ENCODE assay signal across 22 cellular contexts in genomic region chr7:25638042-25638441, GRCh38.
"Had no signal": no experiment of that assay in that cellular context is flagged by ENCODE, and none has a peak within 500 bp of the region (broad histone marks: within the 10 kb centered on the region; RNA-seq: fewer than 3 reads in every experiment).

No MANE protein-coding gene starts in this region.

- H3K4me3 ChIP-seq: lung, neural progenitor cell, spleen, thyroid gland had no signal

- H3K27me3 ChIP-seq: neural progenitor cell, spleen, thyroid gland had no signal

- H3K4me1 ChIP-seq: neural progenitor cell, spleen, thyroid gland had no signal

- H3K36me3 ChIP-seq: neural progenitor cell, spleen, thyroid gland had no signal

- H3K9ac ChIP-seq: neural progenitor cell had no signal

- ATAC-seq: activated CD8-positive, alpha-beta memory T cell treated with anti-CD3 and anti-CD28 coated beads, Interleukin-2, amount 10 ng/mL, durations not matched to agents 7 days and 5 days; activated CD8-positive, alpha-beta T cell treated with anti-CD3 and anti-CD28 coated beads for 36 hours; activated naive CD8-positive, alpha-beta T cell treated with anti-CD3 and anti-CD28 coated beads, Interleukin-2, amount 50 U/mL, for 24 hours; naive thymus-derived CD4-positive, alpha-beta T cell; stimulated activated naive CD8-positive, alpha-beta T cell treated with anti-CD3 and anti-CD28 coated beads, Interleukin-15, Interleukin-2, amounts not matched to agents 100 U/mL and 50 U/mL, for 24 hours had no signal

- H3K9me3 ChIP-seq: spleen, thyroid gland had no signal

- DNase-seq: activated CD4-positive, alpha-beta T cell treated with anti-CD3 and anti-CD28 coated beads, Interleukin-2, amount 10 ng/mL, durations not matched to agents 7 days and 5 days; activated CD4-positive, CD25-positive, alpha-beta regulatory T cell treated with anti-CD3 and anti-CD28 coated beads, Interleukin-2, amount 50 U/mL, for 72 hours; activated CD8-positive, alpha-beta memory T cell treated with anti-CD3 and anti-CD28 coated beads, Interleukin-2, amount 10 ng/mL, durations not matched to agents 7 days and 5 days; activated CD8-positive, alpha-beta T cell treated with anti-CD3 and anti-CD28 coated beads for 36 hours; activated gamma-delta T cell; activated naive CD4-positive, alpha-beta T cell treated with anti-CD3 and anti-CD28 coated beads, Interleukin-2, amount 50 U/mL, for 16 hours; activated naive CD8-positive, alpha-beta T cell treated with anti-CD3 and anti-CD28 coated beads, Interleukin-2, amount 50 U/mL, for 24 hours; activated T-cell treated with anti-CD3 and anti-CD28 coated beads for 4 hours; anterior cingulate cortex; caudate nucleus; dermis blood vessel endothelial cell; effector memory CD4-positive, alpha-beta T cell; foreskin melanocyte; naive thymus-derived CD4-positive, alpha-beta T cell; retina; spleen; stimulated activated CD4-positive, alpha-beta T cell treated with anti-CD3 and anti-CD28 coated beads, Interleukin-4, amount 100 ng/mL, for 24 hours; stimulated activated naive CD8-positive, alpha-beta T cell treated with anti-CD3 and anti-CD28 coated beads, Interleukin-15, Interleukin-2, amounts not matched to agents 100 U/mL and 50 U/mL, for 24 hours; thyroid gland had no signal

- H2AFZ ChIP-seq: neural progenitor cell had no signal

- H3K4me2 ChIP-seq: neural progenitor cell had no signal

- H3K27ac ChIP-seq: neural progenitor cell, spleen, thyroid gland, VCaP had no signal
